28 cellular contexts compared by ENCODE assay signal in genomic region chr16:9904526-9904925, GRCh38.
"Had no signal": no experiment of that assay in that cellular context is flagged by ENCODE, and none has a peak within 500 bp of the region (broad histone marks: within the 10 kb centered on the region; RNA-seq: fewer than 3 reads in every experiment).

No MANE protein-coding gene starts in this region.

- FAIRE-seq: small intestine, urothelium cell line had no signal

- H3K27me3 Mint-ChIP-seq: stimulated activated naive CD8-positive, alpha-beta T cell treated with anti-CD3 and anti-CD28 coated beads, Interleukin-15, Interleukin-2, amounts not matched to agents 100 ng/mL and 50 ng/mL, for 24 hours had no signal

- H3K4me2 ChIP-seq: neural progenitor cell had no signal

- H3K79me2 ChIP-seq: parathyroid adenoma had no signal

- DNase-seq: natural killer cell; occipital lobe; ovary; posterior cingulate gyrus; psoas muscle; right cardiac atrium; right lobe of liver; sigmoid colon; small intestine; stimulated activated CD4-positive, alpha-beta T cell treated with anti-CD3 and anti-CD28 coated beads, Interleukin-15, amount 100 ng/mL, for 24 hours; stimulated activated CD4-positive, alpha-beta T cell treated with anti-CD3 and anti-CD28 coated beads, Interleukin-2, amount 100 ng/mL, for 24 hours; stimulated activated CD4-positive, alpha-beta T cell treated with anti-CD3 and anti-CD28 coated beads, Interleukin-2, amount 100 ng/mL, for 48 hours; stimulated activated CD4-positive, alpha-beta T cell treated with anti-CD3 and anti-CD28 coated beads, Interleukin-4, amount 100 ng/mL, for 24 hours; stimulated activated naive CD4-positive, alpha-beta T cell treated with Interleukin-2 at 50 U/mL for 16 hours; stomach; thyroid gland; trophoblast cell; upper lobe of left lung had no signal

- H2AFZ ChIP-seq: neural progenitor cell, parathyroid adenoma had no signal

- ATAC-seq: natural killer cell; psoas muscle; right cardiac atrium; right lobe of liver; stimulated activated memory B cell treated with anti-CD40 and anti-IgM and Interleukin-4, amounts not matched to agents 10 μg/mL and 1 μg/mL and 100 μg/mL, for 72 hours had no signal

- H3K4me3 Mint-ChIP-seq: natural killer cell; nephron; neural progenitor cell; stimulated activated memory B cell treated with anti-CD40 and anti-IgM and Interleukin-4, amounts not matched to agents 10 μg/mL and 1 μg/mL and 100 μg/mL, for 72 hours; stimulated activated naive CD8-positive, alpha-beta T cell treated with anti-CD3 and anti-CD28 coated beads, Interleukin-15, Interleukin-2, amounts not matched to agents 100 ng/mL and 50 ng/mL, for 24 hours had no signal

- H3K4me1 Mint-ChIP-seq: natural killer cell; nephron; stimulated activated memory B cell treated with anti-CD40 and anti-IgM and Interleukin-4, amounts not matched to agents 10 μg/mL and 1 μg/mL and 100 μg/mL, for 72 hours had no signal

- H3K36me3 ChIP-seq: neural progenitor cell, ovary, right lobe of liver, sigmoid colon, stomach, thoracic aorta, thyroid gland, tibial nerve, upper lobe of left lung, vagina had no signal

- H3K36me3 Mint-ChIP-seq: natural killer cell; neural progenitor cell; stimulated activated memory B cell treated with anti-CD40 and anti-IgM and Interleukin-4, amounts not matched to agents 10 μg/mL and 1 μg/mL and 100 μg/mL, for 72 hours had no signal

- H3K9ac ChIP-seq: neural progenitor cell, parathyroid adenoma had no signal

- H3K4me1 ChIP-seq: neural progenitor cell, parathyroid adenoma, psoas muscle, right lobe of liver, sigmoid colon, stomach, tibial nerve, upper lobe of left lung, vagina had no signal

- H3K9me3 Mint-ChIP-seq: nephron had no signal

- H3K27me3 ChIP-seq: neural progenitor cell, ovary, right lobe of liver, sigmoid colon, stomach, thyroid gland, tibial nerve, upper lobe of left lung, vagina had no signal

- H3K27ac Mint-ChIP-seq: natural killer cell; nephron; neural progenitor cell; progenitor cell of endocrine pancreas; stimulated activated memory B cell treated with anti-CD40 and anti-IgM and Interleukin-4, amounts not matched to agents 10 μg/mL and 1 μg/mL and 100 μg/mL, for 72 hours; stimulated activated naive CD8-positive, alpha-beta T cell treated with anti-CD3 and anti-CD28 coated beads, Interleukin-15, Interleukin-2, amounts not matched to agents 100 ng/mL and 50 ng/mL, for 24 hours had no signal

- H3K4me3 ChIP-seq: neural progenitor cell, ovary, psoas muscle, right lobe of liver, sigmoid colon, stomach, thoracic aorta, thyroid gland, tibial nerve, upper lobe of left lung, vagina had no signal

- H3K9me3 ChIP-seq: ovary, psoas muscle, right lobe of liver, sigmoid colon, stomach, thoracic aorta, thyroid gland, tibial nerve, upper lobe of left lung, vagina had no signal

- H3K27ac ChIP-seq: neural progenitor cell, ovary, parathyroid adenoma, psoas muscle, right lobe of liver, sigmoid colon, stomach, thoracic aorta, thyroid gland, tibial nerve, upper lobe of left lung, vagina had no signal
